In the genomic region with DNA sequence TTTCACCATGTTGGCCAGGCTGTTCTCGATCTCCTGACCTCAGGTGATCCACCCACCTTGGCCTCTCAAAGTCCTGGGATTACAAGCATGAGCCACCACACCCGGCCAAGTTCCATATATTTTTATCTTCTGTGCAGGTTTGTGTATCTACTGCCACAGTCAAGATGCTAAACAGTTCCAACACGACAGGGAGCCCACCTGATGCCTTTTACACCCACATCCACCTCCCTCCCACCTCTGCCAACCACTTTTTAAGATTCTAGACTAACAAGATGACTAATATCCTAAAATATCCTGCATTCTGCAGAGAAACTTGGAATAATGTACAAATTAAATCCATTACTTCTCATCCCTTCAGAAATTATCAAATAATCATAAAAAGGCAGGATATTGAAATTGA, we compare ENCODE assay signal across 17 cellular contexts.
"Had no signal": no experiment of that assay in that cellular context is flagged by ENCODE, and none has a peak within 500 bp of the region (broad histone marks: within the 10 kb centered on the region; RNA-seq: fewer than 3 reads in every experiment).

No MANE protein-coding gene starts in this region.

- ATAC-seq: lower lobe of right lung; stimulated activated memory B cell treated with anti-CD40 and anti-IgM and Interleukin-4, amounts not matched to agents 10 μg/mL and 1 μg/mL and 100 μg/mL, for 72 hours had no signal

- H3K27me3 ChIP-seq: sigmoid colon, testis, upper lobe of left lung had no signal

- H3K4me3 Mint-ChIP-seq: activated CD8-positive, alpha-beta T cell treated with anti-CD3 and anti-CD28 coated beads for 36 hours; mesothelial cell of epicardium; nephron progenitor cell; stimulated activated memory B cell treated with anti-CD40 and anti-IgM and Interleukin-4, amounts not matched to agents 10 μg/mL and 1 μg/mL and 100 μg/mL, for 72 hours; T-helper 1 cell treated with Interleukin-12 subunit alpha and Interleukin-12 subunit beta and Interleukin-4 antibody, amounts not matched to agents 30 μg/mL and 1 μg/mL, for 36 hours had no signal

- H3K36me3 ChIP-seq: lower lobe of right lung, sigmoid colon, upper lobe of left lung had no signal

- H3K4me1 ChIP-seq: lower lobe of right lung, sigmoid colon, testis, upper lobe of left lung had no signal

- H3K27me3 Mint-ChIP-seq: activated CD8-positive, alpha-beta T cell treated with anti-CD3 and anti-CD28 coated beads for 36 hours; effector memory CD8-positive, alpha-beta T cell; stimulated activated memory B cell treated with anti-CD40 and anti-IgM and Interleukin-4, amounts not matched to agents 10 μg/mL and 1 μg/mL and 100 μg/mL, for 72 hours had no signal

- H3K9me3 Mint-ChIP-seq: activated CD8-positive, alpha-beta T cell treated with anti-CD3 and anti-CD28 coated beads for 36 hours; activated T-helper 2 cell treated with anti-CD3 and anti-CD28 coated beads, Interferon-gamma antibody, Interleukin-2, Interleukin-4, amounts not matched to agents 10 μg/mL and 5 μg/mL and 100 μg/mL, durations not matched to agents 14 hours and 24 hours and 36 hours; effector memory CD8-positive, alpha-beta T cell; stimulated activated memory B cell treated with anti-CD40 and anti-IgM and Interleukin-4, amounts not matched to agents 10 μg/mL and 1 μg/mL and 100 μg/mL, for 72 hours; T-helper 1 cell treated with Interleukin-12 subunit alpha and Interleukin-12 subunit beta and Interleukin-4 antibody, amounts not matched to agents 30 μg/mL and 1 μg/mL, for 36 hours had no signal

- H3K27ac ChIP-seq: lower lobe of right lung, sigmoid colon, testis, upper lobe of left lung, VCaP had no signal

- H3K27ac Mint-ChIP-seq: activated CD8-positive, alpha-beta T cell treated with anti-CD3 and anti-CD28 coated beads for 36 hours; activated T-helper 2 cell treated with anti-CD3 and anti-CD28 coated beads, Interferon-gamma antibody, Interleukin-2, Interleukin-4, amounts not matched to agents 10 μg/mL and 5 μg/mL and 100 μg/mL, durations not matched to agents 14 hours and 24 hours and 36 hours; mesothelial cell of epicardium; nephron progenitor cell; stimulated activated memory B cell treated with anti-CD40 and anti-IgM and Interleukin-4, amounts not matched to agents 10 μg/mL and 1 μg/mL and 100 μg/mL, for 72 hours; T-helper 1 cell treated with Interleukin-12 subunit alpha and Interleukin-12 subunit beta and Interleukin-4 antibody, amounts not matched to agents 30 μg/mL and 1 μg/mL, for 36 hours had no signal

- H3K4me1 Mint-ChIP-seq: mesothelial cell of epicardium; nephron progenitor cell; stimulated activated memory B cell treated with anti-CD40 and anti-IgM and Interleukin-4, amounts not matched to agents 10 μg/mL and 1 μg/mL and 100 μg/mL, for 72 hours had no signal

- H3K4me3 ChIP-seq: lower lobe of right lung, sigmoid colon, testis, upper lobe of left lung had no signal

- H3K9me3 ChIP-seq: lower lobe of right lung, sigmoid colon, testis, upper lobe of left lung had no signal

- DNase-seq: activated CD4-positive, CD25-positive, alpha-beta regulatory T cell treated with anti-CD3 and anti-CD28 coated beads, Interleukin-2, amount 50 U/mL, for 72 hours; activated naive CD4-positive, alpha-beta T cell treated with Interleukin-2 at 50 U/mL for 16 hours; activated T-cell treated with anti-CD3 and anti-CD28 coated beads, Interleukin-2, amount 50 U/mL, for 1 hour; effector memory CD8-positive, alpha-beta T cell; hippocampal formation; lower lobe of right lung; nephron progenitor cell; sigmoid colon; stimulated activated CD4-positive, alpha-beta T cell treated with anti-CD3 and anti-CD28 coated beads, Interleukin-4, amount 100 ng/mL, for 24 hours; testis; upper lobe of left lung had no signal
